ENCODE assay signal across 8 cellular contexts in the genomic region with DNA sequence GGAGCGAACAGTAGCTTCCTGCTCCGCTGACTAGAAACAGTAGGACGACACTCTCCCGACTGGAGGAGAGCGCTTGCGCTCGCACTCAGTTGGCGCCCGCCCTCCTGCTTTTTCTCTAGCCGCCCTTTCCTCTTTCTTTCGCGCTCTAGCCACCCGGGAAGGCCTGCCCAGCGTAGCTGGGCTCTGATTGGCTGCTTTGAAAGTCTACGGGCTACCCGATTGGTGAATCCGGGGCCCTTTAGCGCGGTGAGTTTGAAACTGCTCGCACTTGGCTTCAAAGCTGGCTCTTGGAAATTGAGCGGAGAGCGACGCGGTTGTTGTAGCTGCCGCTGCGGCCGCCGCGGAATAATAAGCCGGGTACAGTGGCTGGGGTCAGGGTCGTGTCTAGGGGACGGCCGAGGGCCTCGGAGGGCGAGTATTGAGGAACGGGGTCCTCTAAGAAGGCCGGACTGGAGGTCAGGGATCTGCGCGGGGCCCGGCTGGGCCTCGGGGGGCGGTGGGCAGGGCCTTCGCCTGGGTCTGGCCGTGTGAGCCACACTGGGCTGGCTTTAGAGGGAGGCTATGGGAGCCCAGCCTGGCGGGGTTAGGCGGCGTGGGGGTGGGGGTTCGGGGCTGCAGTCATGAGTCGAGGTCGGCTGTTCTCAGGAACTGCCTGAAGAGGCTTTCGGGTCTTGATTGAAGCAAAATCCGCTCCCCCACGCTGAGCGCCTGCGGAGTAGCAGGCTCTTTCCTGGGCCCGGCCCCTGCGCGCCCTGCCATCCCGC. TPM values are rescaled to one million over a fixed set of nuclear protein-coding genes. Genes with fewer than 3 reads are reported as not detected.
DNase-seq lines count a peak whose midpoint lies in the region; TF ChIP-seq lines count a peak whose summit lies in the region.

CDK1 (plus strand) TSS at position 265 of the 764 bp plus-strand sequence. CDS start 1,688 bp downstream, outside the sequence.

- peak within 1 kb of the TSS; percentile 97 for H3K27ac Mint-ChIP-seq in activated naive CD4-positive, alpha-beta T cell treated with anti-CD3 and anti-CD28 coated beads for 36 hours

- H3K4me1 Mint-ChIP-seq in activated naive CD4-positive, alpha-beta T cell treated with anti-CD3 and anti-CD28 coated beads for 36 hours (ENCODE audit: low read depth) = peaks cover 21% of the 10 kb centered on the region

- intact Hi-C loops in activated naive CD4-positive, alpha-beta T cell treated with anti-CD3 and anti-CD28 coated beads for 36 hours (cut with micrococcal nuclease) = loop anchor here (1.0 to 5.0 kb wide), 5 partner anchors 47 to 1069 kb away; partner anchors contain the start of genes CCDC6 and SLC16A9

- no peaks in the 10 kb centered on the region for H3K9me3 Mint-ChIP-seq in activated naive CD4-positive, alpha-beta T cell treated with anti-CD3 and anti-CD28 coated beads for 36 hours

- H3K4me3 ChIP-seq in HFF-Myc (replicated peaks; ENCODE audit: low read depth, low read length) = peak within 1 kb of the TSS; percentile 88

- no peaks in the 10 kb centered on the region for H3K27me3 Mint-ChIP-seq in activated naive CD4-positive, alpha-beta T cell treated with anti-CD3 and anti-CD28 coated beads for 36 hours (ENCODE audit: low read depth)

- no peak within 1 kb of the TSS for H3K27ac ChIP-seq in temporal lobe (ENCODE audit: low read depth, low read length)

- peak; percentile 94 for DNase-seq in GM04503 (ENCODE audit: low read depth)
- DNase-seq in HFF-Myc (ENCODE audit: extremely low read depth, low read depth) = peak; percentile 94
- DNase-seq in NAMALWA (ENCODE audit: low spot score) = peak; percentile 99
- DNase-seq in SK-N-DZ (ENCODE audit: low spot score) = peak; percentile 99
- peak; percentile 98 for DNase-seq in activated naive CD4-positive, alpha-beta T cell treated with anti-CD3 and anti-CD28 coated beads for 36 hours
- DNase-seq in germinal center (ENCODE audit: low spot score) = peak; percentile 99
- peak; percentile 67 to 99 (median 94) for DNase-seq in nucleus accumbens (lab: John Stamatoyannopoulos, UW)

- H3K4me3 Mint-ChIP-seq in activated naive CD4-positive, alpha-beta T cell treated with anti-CD3 and anti-CD28 coated beads for 36 hours = peak within 1 kb of the TSS; percentile 99

- CTCF ChIA-PET in activated naive CD4-positive, alpha-beta T cell treated with anti-CD3 and anti-CD28 coated beads for 36 hours (lab: Charles Lee) = interaction anchor here (1.1 to 1.8 kb wide), 2 partner anchors 9 to 45 kb away, joined by 3 to 7 read pairs; no protein-coding TSS in a partner anchor

- peaks cover 27% of the 10 kb centered on the region for H3K36me3 Mint-ChIP-seq in activated naive CD4-positive, alpha-beta T cell treated with anti-CD3 and anti-CD28 coated beads for 36 hours (ENCODE audit: low read depth)

- TF ChIP-seq CTCF in HFF-Myc (IDR thresholded peaks at IDR 0.05; ENCODE audit: low read depth, low read length, missing control alignments) = no peak

RNA-seq across cellular contexts. Expression of gene CDK1, which starts in this region (rescaled TPM):
- 398 and 440 TPM in 2 replicates for polyA plus RNA-seq in SK-N-DZ (2014; cell fraction: cytosol; rRNA removed)
- polyA plus RNA-seq in SK-N-DZ (2014; cell fraction: nucleus; rRNA removed) = 588 and 637 TPM in 2 replicates
- 100 to 1,000 TPM; 173 to 180 TPM for total RNA-seq in activated naive CD4-positive, alpha-beta T cell treated with anti-CD3 and anti-CD28 coated beads for 36 hours
- total RNA-seq in temporal lobe = 14.3 TPM

Comparison
In these comparisons a context has a peak if more than half of its experiments do, and no peak if none do; other contexts are left out.
1. RNA of gene CDK1 (total RNA-seq): 173 to 180 TPM in activated naive CD4-positive, alpha-beta T cell treated with anti-CD3 and anti-CD28 coated beads for 36 hours; 14.3 TPM in temporal lobe (single experiment); every median in the first group is over 10 times any median in the second.
2. Peak in every context shown above with its lines, with median percentiles within 50 percentile points of each other: DNase-seq.